8 cellular contexts compared by ENCODE assay signal in genomic region chr14:50116221-50116956, GRCh38. TPM values are rescaled to one million over a fixed set of nuclear protein-coding genes. Genes with fewer than 3 reads are reported as not detected.
DNase-seq lines count a peak whose midpoint lies in the region; ATAC-seq and TF ChIP-seq lines count a peak whose summit lies in the region.

TSS of gene VCPKMT (minus strand) at chr14:50116572. CDS start at chr14:50116552, 20 bp downstream.

- no peaks in the 10 kb centered on the region for H3K27me3 ChIP-seq in testis

- H3K4me1 ChIP-seq in testis, result peaks cover 5% of the 10 kb centered on the region

- peaks cover 10% of the 10 kb centered on the region for H3K4me1 Mint-ChIP-seq in glutamatergic neuron (ENCODE audit: low read depth, unreplicated experiment)

- peak within 1 kb of the TSS; percentile 95 to 98 for H3K27ac Mint-ChIP-seq in activated naive CD4-positive, alpha-beta T cell treated with anti-CD3 and anti-CD28 coated beads, Interleukin-2, amount 50 U/mL, for 72 hours
- peak within 1 kb of the TSS; percentile 91 for H3K27ac Mint-ChIP-seq in glutamatergic neuron (ENCODE audit: unreplicated experiment)

- TF ChIP-seq POLR2A in GM10847 (IDR thresholded peaks at IDR 0.05; ENCODE audit: extremely low read depth, insufficient read length) (peak; percentile 77), testis (IDR thresholded peaks at IDR 0.05) (peak; percentile 71)

- no peaks in the 10 kb centered on the region for H3K27me3 Mint-ChIP-seq in glutamatergic neuron (ENCODE audit: unreplicated experiment)

- WGBS in testis, 2 donors, result 0% methylated on average over 36 to 55 of the region's 61 CpGs

- no peak for TF ChIP-seq CTCF in glutamatergic neuron (IDR thresholded peaks at IDR 0.05; ENCODE audit: partially characterized antibody, unreplicated experiment)
- no peak for TF ChIP-seq CTCF in omental fat pad (IDR thresholded peaks at IDR 0.05)
- TF ChIP-seq CTCF in testis (IDR thresholded peaks at IDR 0.05), result peak in 1 of 3 experiments; percentile 8

- no peaks in the 10 kb centered on the region for H3K36me3 ChIP-seq in testis (ENCODE audit: low read depth, missing control alignments)

- peaks cover 13 to 24% of the 10 kb centered on the region in 2 donors for H3K36me3 Mint-ChIP-seq in activated naive CD4-positive, alpha-beta T cell treated with anti-CD3 and anti-CD28 coated beads, Interleukin-2, amount 50 U/mL, for 72 hours
- H3K36me3 Mint-ChIP-seq in glutamatergic neuron (ENCODE audit: unreplicated experiment), result no peaks in the 10 kb centered on the region

- intact Hi-C loops in testis (cut with DNase I; ENCODE audit: low total_unique reads), result no loop called here

- peak within 1 kb of the TSS; percentile 64 to 79 for H3K4me3 ChIP-seq in testis

- peak within 1 kb of the TSS; percentile 82 to 90 for H3K27ac ChIP-seq in testis

- H3K4me3 Mint-ChIP-seq in glutamatergic neuron (ENCODE audit: unreplicated experiment), result peak within 1 kb of the TSS; percentile 94

- no peaks in the 10 kb centered on the region for H3K9me3 ChIP-seq in testis

- DNase-seq in NCI-H1105 (lab: John Stamatoyannopoulos, UW) (peak; percentile 96), SKM-1 (lab: John Stamatoyannopoulos, UW; ENCODE audit: unreplicated experiment) (peak; percentile 29), glutamatergic neuron (peak; percentile 96), omental fat pad (ENCODE audit: low spot score) (peak; percentile 85), testis (peak; percentile 96)
- peak; percentile 94 to 98 for DNase-seq in activated naive CD4-positive, alpha-beta T cell treated with anti-CD3 and anti-CD28 coated beads, Interleukin-2, amount 50 U/mL, for 72 hours (ENCODE audit: low spot score in 2 of 2)

- H3K9me3 Mint-ChIP-seq in activated naive CD4-positive, alpha-beta T cell treated with anti-CD3 and anti-CD28 coated beads, Interleukin-2, amount 50 U/mL, for 72 hours, result no peaks in the 10 kb centered on the region
- H3K9me3 Mint-ChIP-seq in glutamatergic neuron (ENCODE audit: unreplicated experiment), result peaks cover 9% of the 10 kb centered on the region

- peak; percentile 97 for ATAC-seq in HG02642 (IDR thresholded peaks at IDR 0.05; ENCODE audit: poor library complexity, unreplicated experiment)
- peak; percentile 100 for ATAC-seq in activated naive CD4-positive, alpha-beta T cell treated with anti-CD3 and anti-CD28 coated beads, Interleukin-2, amount 50 U/mL, for 72 hours
- ATAC-seq in omental fat pad (ENCODE audit: low FRiP score), result peak; percentile 99

RNA-seq across cellular contexts. Expression of gene VCPKMT, which starts in this region (rescaled TPM):
- total RNA-seq in activated naive CD4-positive, alpha-beta T cell treated with anti-CD3 and anti-CD28 coated beads, Interleukin-2, amount 50 U/mL, for 72 hours, result 10 to 100 TPM in 1 of 2 donors, 1 to 10 TPM in 1; 6.9 to 18.8 TPM
- total RNA-seq in glutamatergic neuron (ENCODE audit: unreplicated experiment), result 12.9 TPM
- total RNA-seq in omental fat pad, result 1 to 10 TPM; 3.9 to 9.9 (median 7.7) TPM
- 10 to 100 TPM in 1 of 2 donors, 1 to 10 TPM in 1; 8.5 to 10.2 TPM for total RNA-seq in testis
- 14.5 TPM for polyA plus RNA-seq in testis (ENCODE audit: insufficient read depth, low read depth, low replicate concordance)

Comparison
In these comparisons a context has a peak if more than half of its experiments do, and no peak if none do; other contexts are left out.
1. Peak in every context shown above with its lines: DNase-seq, ATAC-seq, H3K4me3 ChIP-seq and H3K27ac ChIP-seq.
2. DNase-seq: peak in every context shown above with its lines; median percentile 96 in NCI-H1105; 96 in activated naive CD4-positive, alpha-beta T cell treated with anti-CD3 and anti-CD28 coated beads, Interleukin-2, amount 50 U/mL, for 72 hours; 96 in glutamatergic neuron; 96 in testis; 85 in omental fat pad; 29 in SKM-1.